ENCODE assay signal across 8 cellular contexts in the genomic region with DNA sequence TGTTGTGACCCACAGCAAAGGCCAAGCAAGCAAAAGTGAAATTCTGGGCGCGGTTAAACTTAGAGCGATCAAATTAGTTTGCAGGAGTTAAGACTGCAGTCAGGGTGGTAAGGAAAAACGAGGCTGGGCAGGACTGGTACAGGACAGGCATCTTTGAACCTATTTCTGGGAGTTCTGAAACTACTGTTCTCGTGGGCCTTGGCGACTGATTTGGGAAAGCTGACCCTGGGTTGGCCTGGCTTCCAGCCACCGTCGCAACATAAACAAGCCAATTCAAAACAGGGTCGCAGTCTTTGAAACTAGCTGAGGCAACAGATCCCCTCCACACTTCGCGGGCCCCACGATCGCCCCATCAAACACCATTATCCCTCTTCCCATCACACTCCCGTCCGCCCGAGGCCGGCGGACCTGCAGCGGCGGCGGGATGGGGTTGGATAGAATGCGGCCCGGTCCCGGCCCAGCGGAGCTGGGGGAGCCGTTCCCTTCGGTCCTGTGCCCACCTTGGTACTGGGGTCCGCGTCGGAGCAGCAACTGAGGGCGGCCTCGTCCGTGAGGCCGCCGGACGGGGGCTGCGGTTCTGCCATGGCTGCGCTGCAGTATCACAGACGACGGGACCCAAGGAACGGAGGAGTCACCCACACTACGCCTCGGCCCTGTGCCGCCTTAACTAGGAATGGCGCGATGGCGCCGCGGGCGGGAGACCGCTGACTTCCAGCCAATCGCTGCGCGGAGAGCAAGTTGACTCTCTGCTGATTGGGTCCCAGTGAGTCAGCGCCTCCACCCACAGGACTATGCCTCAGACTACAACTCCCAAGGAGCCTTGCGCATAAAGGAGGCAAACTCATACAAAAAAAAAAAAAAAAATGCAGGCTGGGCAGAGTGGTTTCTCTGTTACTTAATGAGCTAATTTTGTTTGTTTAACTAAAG.
A peak's percentile ranks its signal among the peaks of the same experiment; 100 is the strongest.
DNase-seq lines count a peak whose midpoint lies in the region; ATAC-seq and FAIRE-seq lines count a peak whose summit lies in the region.

Gene GLO1, minus strand, starts transcription at position 675 of the 927 bp plus-strand sequence. Its CDS starts 91 bp downstream, at position 584.

- H3K27ac Mint-ChIP-seq in effector memory CD8-positive, alpha-beta T cell: peak within 1 kb of the TSS; percentile 92 to 95

- peaks cover 25 to 46% of the 10 kb centered on the region in 2 donors for H3K4me1 Mint-ChIP-seq in effector memory CD8-positive, alpha-beta T cell (ENCODE audit: low read depth in 2 of 2)

- ATAC-seq in GM21367 (IDR thresholded peaks at IDR 0.05; ENCODE audit: unreplicated experiment): peak; percentile 98
- ATAC-seq in effector memory CD8-positive, alpha-beta T cell (replicated peaks): peak; percentile 99

- peaks cover 12 to 22% of the 10 kb centered on the region in 2 donors for H3K27me3 Mint-ChIP-seq in effector memory CD8-positive, alpha-beta T cell

- peak; percentile 96 for FAIRE-seq in HTR-8/SVneo (lab: Jason Lieb, UNC)

- peaks cover 17% of the 10 kb centered on the region for H3K36me3 Mint-ChIP-seq in effector memory CD8-positive, alpha-beta T cell (ENCODE audit: insufficient read depth)

- DNase-seq in COLO829 (ENCODE audit: low spot score) (peak; percentile 99), HTR-8/SVneo (ENCODE audit: insufficient read length, low spot score) (peak; percentile 99), NOMO-1 treated with dmso at 0.1 percent for 144 hours (lab: John Stamatoyannopoulos, UW; ENCODE audit: unreplicated experiment) (peak; percentile 94), medulla oblongata (ENCODE audit: extremely low spot score) (peak; percentile 99)
- peak; percentile 68 to 90 (median 82) for DNase-seq in activated CD8-positive, alpha-beta memory T cell treated with anti-CD3 and anti-CD28 coated beads for 48 hours (ENCODE audit: low read depth in 2 of 3, low spot score in 2 of 3)
- peak; percentile 92 to 94 (median 93) for DNase-seq in effector memory CD8-positive, alpha-beta T cell
- peak; percentile 95 for DNase-seq in stimulated activated CD8-positive, alpha-beta memory T cell treated with anti-CD3 and anti-CD28 coated beads, Interleukin-12 subunit alpha, Interleukin-12 subunit beta, amount 100 ng/mL, for 1 hour (ENCODE audit: low read depth)

- H3K4me3 Mint-ChIP-seq in effector memory CD8-positive, alpha-beta T cell: peak within 1 kb of the TSS; percentile 86 to 93

- peaks cover 5 to 9% of the 10 kb centered on the region in 2 donors for H3K9me3 Mint-ChIP-seq in effector memory CD8-positive, alpha-beta T cell

Comparison
In these comparisons a context has a peak if more than half of its experiments do, and no peak if none do; other contexts are left out.
1. Peak in every context shown above with its lines: DNase-seq and ATAC-seq.